In genomic region chr2:150626934-150627336, GRCh38 we compare ENCODE assay signal across 18 cellular contexts.
"Had no signal": no experiment of that assay in that cellular context is flagged by ENCODE, and none has a peak within 500 bp of the region (broad histone marks: within the 10 kb centered on the region; RNA-seq: fewer than 3 reads in every experiment).

No MANE protein-coding gene starts in this region.

- H3K4me3 Mint-ChIP-seq: activated CD4-positive, alpha-beta memory T cell treated with anti-CD3 and anti-CD28 coated beads, Interleukin-2, amount 10 ng/mL, durations not matched to agents 7 days and 5 days; activated CD4-positive, alpha-beta T cell treated with anti-CD3 and anti-CD28 coated beads for 36 hours; activated T-cell treated with anti-CD3 and anti-CD28 coated beads, Interleukin-2, amount 50 U/mL, for 72 hours; naive thymus-derived CD4-positive, alpha-beta T cell; stimulated activated naive CD8-positive, alpha-beta T cell treated with anti-CD3 and anti-CD28 coated beads, Interleukin-15, Interleukin-2, amounts not matched to agents 100 ng/mL and 50 ng/mL, for 24 hours; T-cell had no signal

- H3K4me1 Mint-ChIP-seq: activated CD4-positive, alpha-beta memory T cell treated with anti-CD3 and anti-CD28 coated beads, Interleukin-2, amount 10 ng/mL, durations not matched to agents 7 days and 5 days; activated CD4-positive, alpha-beta T cell treated with anti-CD3 and anti-CD28 coated beads for 36 hours; T-cell had no signal

- H3K4me3 ChIP-seq: ascending aorta, coronary artery, lower lobe of right lung, ovary, sigmoid colon had no signal

- H3K36me3 ChIP-seq: ascending aorta, lower lobe of right lung, ovary, sigmoid colon had no signal

- H3K27me3 ChIP-seq: ascending aorta, ovary, sigmoid colon had no signal

- H3K27me3 Mint-ChIP-seq: activated CD4-positive, alpha-beta memory T cell treated with anti-CD3 and anti-CD28 coated beads, Interleukin-2, amount 10 ng/mL, durations not matched to agents 7 days and 5 days; activated CD4-positive, alpha-beta T cell treated with anti-CD3 and anti-CD28 coated beads for 36 hours; stimulated activated naive CD8-positive, alpha-beta T cell treated with anti-CD3 and anti-CD28 coated beads, Interleukin-15, Interleukin-2, amounts not matched to agents 100 ng/mL and 50 ng/mL, for 24 hours had no signal

- H3K4me1 ChIP-seq: lower lobe of right lung had no signal

- DNase-seq: activated CD4-positive, alpha-beta memory T cell treated with anti-CD3 and anti-CD28 coated beads, Interleukin-2, amount 10 ng/mL, durations not matched to agents 7 days and 5 days; activated CD4-positive, alpha-beta T cell treated with anti-CD3 and anti-CD28 coated beads for 36 hours; activated CD8-positive, alpha-beta memory T cell treated with anti-CD3 and anti-CD28 coated beads, Interleukin-2, amount 50 U/mL, for 4 hours; activated T-cell treated with anti-CD3 and anti-CD28 coated beads, Interleukin-2, amount 50 U/mL, for 72 hours; effector CD8-positive, alpha-beta T cell; glutamatergic neuron; lower lobe of right lung; midbrain; naive thymus-derived CD4-positive, alpha-beta T cell; ovary; sigmoid colon; stimulated activated CD4-positive, alpha-beta T cell treated with anti-CD3 and anti-CD28 coated beads, Interleukin-4, amount 100 ng/mL, for 1 hour; stimulated activated CD8-positive, alpha-beta memory T cell treated with anti-CD3 and anti-CD28 coated beads, Interleukin-4, amount 100 ng/mL, for 48 hours; T-cell had no signal

- ATAC-seq: activated CD4-positive, alpha-beta T cell treated with anti-CD3 and anti-CD28 coated beads for 36 hours; activated T-cell treated with anti-CD3 and anti-CD28 coated beads, Interleukin-2, amount 50 U/mL, for 72 hours; lower lobe of right lung; naive thymus-derived CD4-positive, alpha-beta T cell; T-cell had no signal

- H3K9me3 Mint-ChIP-seq: activated CD4-positive, alpha-beta memory T cell treated with anti-CD3 and anti-CD28 coated beads, Interleukin-2, amount 10 ng/mL, durations not matched to agents 7 days and 5 days; activated T-cell treated with anti-CD3 and anti-CD28 coated beads, Interleukin-2, amount 50 U/mL, for 72 hours had no signal

- H3K36me3 Mint-ChIP-seq: naive thymus-derived CD4-positive, alpha-beta T cell; T-cell had no signal

- H3K9me3 ChIP-seq: ascending aorta, lower lobe of right lung, ovary, sigmoid colon had no signal

- H3K27ac ChIP-seq: ascending aorta, coronary artery, lower lobe of right lung, ovary, sigmoid colon, VCaP had no signal

- H3K27ac Mint-ChIP-seq: activated CD4-positive, alpha-beta memory T cell treated with anti-CD3 and anti-CD28 coated beads, Interleukin-2, amount 10 ng/mL, durations not matched to agents 7 days and 5 days; activated T-cell treated with anti-CD3 and anti-CD28 coated beads, Interleukin-2, amount 50 U/mL, for 72 hours; naive thymus-derived CD4-positive, alpha-beta T cell; stimulated activated naive CD8-positive, alpha-beta T cell treated with anti-CD3 and anti-CD28 coated beads, Interleukin-15, Interleukin-2, amounts not matched to agents 100 ng/mL and 50 ng/mL, for 24 hours; T-cell had no signal
